In the genomic region with DNA sequence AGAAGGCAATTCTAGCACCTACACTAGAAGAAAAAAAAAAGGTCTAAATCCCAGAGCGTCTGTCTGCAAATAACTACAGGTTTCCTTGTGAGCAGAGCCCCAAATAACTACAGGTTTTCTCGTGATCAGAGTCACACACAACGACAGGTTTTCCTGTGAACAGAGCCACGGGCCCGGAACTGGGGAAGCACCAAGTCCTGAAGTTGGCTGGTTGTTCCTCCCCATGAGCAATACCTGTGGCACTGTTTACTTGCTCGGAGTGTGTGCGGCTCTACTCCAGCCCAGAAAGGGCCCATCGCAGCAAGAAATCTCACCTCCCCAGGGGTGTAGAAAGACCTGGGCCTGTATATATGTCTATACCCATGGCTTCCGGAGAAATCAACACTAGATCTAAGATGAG, we compare ENCODE assay signal across 17 cellular contexts. TPM values are rescaled to one million over a fixed set of nuclear protein-coding genes. Genes with fewer than 3 reads are reported as not detected.
DNase-seq lines count a peak whose midpoint lies in the region; ATAC-seq and TF ChIP-seq lines count a peak whose summit lies in the region.
"Had no signal": no experiment of that assay in that cellular context is flagged by ENCODE, and none has a peak within 500 bp of the region (broad histone marks: within the 10 kb centered on the region; RNA-seq: fewer than 3 reads in every experiment).

No MANE protein-coding gene starts in this region.

- no peaks in the 10 kb centered on the region for H3K36me3 ChIP-seq in IMR-90 (ENCODE audit: control insufficient read depth, insufficient read depth, low read length)
- no peaks in the 10 kb centered on the region for H3K36me3 ChIP-seq in fibroblast of lung (ENCODE audit: control insufficient read depth, insufficient read depth, low read length)
- H3K36me3 ChIP-seq in mesodermal cell (ENCODE audit: control insufficient read depth, insufficient read depth, low read length), result peaks cover 3% of the 10 kb centered on the region
- no peaks in the 10 kb centered on the region for H3K36me3 ChIP-seq in tibial artery
- H3K36me3 ChIP-seq: adrenal gland had no signal

- DNase-seq in IMR-90, result no peak
- no peak for DNase-seq in fibroblast of lung (ENCODE audit: low read depth in 2 of 2)
- DNase-seq in tibial artery, result no peak
- no peak for DNase-seq in HT-29 (ENCODE audit: low spot score)
- DNase-seq in activated CD4-positive, alpha-beta T cell treated with anti-CD3 and anti-CD28 coated beads for 36 hours, result no peak
- DNase-seq: activated CD8-positive, alpha-beta T cell treated with anti-CD3 and anti-CD28 coated beads, Interleukin-2, amount 10 ng/mL, durations not matched to agents 7 days and 5 days; DMS79 treated with DMSO at 0.1 percent for 48 hours; NCI-H2171; NK-92 treated with Interleukin-12 subunit alpha and Interleukin-12 subunit beta, amount 100 ng/mL, for 24 hours; SHP77 treated with DMSO at 0.1 percent for 48 hours; T-helper 9 cell had no signal

- peak overlapping the region; percentile 26; the same call in 1 of the 2 replicates for H3K56ac ChIP-seq in IMR-90 (ENCODE audit: extremely low read depth, insufficient read depth, low read length)

- H3K9me3 ChIP-seq in IMR-90 (ENCODE audit: control insufficient read depth, insufficient read depth, low read length) (no peaks in the 10 kb centered on the region), fibroblast of lung (ENCODE audit: control insufficient read depth, insufficient read depth, low read depth, low read length) (no peaks in the 10 kb centered on the region), mesodermal cell (ENCODE audit: control insufficient read depth, low read length) (no peaks in the 10 kb centered on the region), tibial artery (no peaks in the 10 kb centered on the region)
- H3K9me3 ChIP-seq: adrenal gland, testis had no signal

- peak overlapping the region; percentile 61 to 95; a peak in 3 of 4 replicates for H4K8ac ChIP-seq in IMR-90 (ENCODE audit: low read depth in 2 of 2, low read length in 2 of 2)

- H3K79me1 ChIP-seq in IMR-90 (ENCODE audit: low read depth in 1 of 2, low read length in 2 of 2), result no peaks in the 10 kb centered on the region

- no peaks in the 10 kb centered on the region for H3K27me3 ChIP-seq in IMR-90 (ENCODE audit: control insufficient read depth, insufficient read depth, low read length)
- no peaks in the 10 kb centered on the region for H3K27me3 ChIP-seq in fibroblast of lung (ENCODE audit: control insufficient read depth, insufficient read depth, low read length)
- no peaks in the 10 kb centered on the region for H3K27me3 ChIP-seq in tibial artery
- H3K27me3 ChIP-seq: adrenal gland, testis had no signal

- peak overlapping the region; percentile 93 for H2BK5ac ChIP-seq in IMR-90 (ENCODE audit: low read depth, low read length, poor library complexity, severe bottlenecking)

- CTCF ChIA-PET in IMR-90 (lab: Yijun Ruan, JAX), result no interaction called here
- CTCF ChIA-PET in activated CD4-positive, alpha-beta T cell treated with anti-CD3 and anti-CD28 coated beads for 36 hours (lab: Charles Lee), result no interaction called here

- peaks cover 6% of the 10 kb centered on the region for H3K4me1 Mint-ChIP-seq in activated CD4-positive, alpha-beta T cell treated with anti-CD3 and anti-CD28 coated beads for 36 hours

- peak overlapping the region; percentile 94 for H3K4me2 ChIP-seq in IMR-90 (ENCODE audit: low read depth, low read length)
- peak overlapping the region; percentile 93 for H3K4me2 ChIP-seq in fibroblast of lung (ENCODE audit: extremely low read depth, insufficient read depth, low read length)

- H3K4ac ChIP-seq in IMR-90 (ENCODE audit: low read depth, low read length), result peak overlapping the region; percentile 26

- no peak for TF ChIP-seq POLR2A in IMR-90 (IDR thresholded peaks at IDR 0.05; ENCODE audit: low read depth, low read length)

- H3K9me3 Mint-ChIP-seq in activated CD4-positive, alpha-beta T cell treated with anti-CD3 and anti-CD28 coated beads for 36 hours (ENCODE audit: low read depth), result no peaks in the 10 kb centered on the region

- H3K9ac ChIP-seq in IMR-90 (ENCODE audit: low read depth, low read length) (peak overlapping the region; percentile 16; the same call in 1 of the 2 replicates), fibroblast of lung (ENCODE audit: insufficient read depth, low read length) (no peak overlapping the region)

- in situ Hi-C loops in IMR-90 (cut with MboI; ENCODE audit: low sequenced_read_pairs), result loop anchor here (5.0 kb wide), 1 partner anchor 55 kb away; no protein-coding TSS in a partner anchor

- dilution Hi-C loops in IMR-90 (cut with HindIII; ENCODE audit: low sequenced_read_pairs, unreplicated experiment), result no loop called here

- H3K79me2 ChIP-seq in fibroblast of lung (ENCODE audit: control insufficient read depth, insufficient read depth, low read length), result peaks cover 20% of the 10 kb centered on the region

- H3K27ac Mint-ChIP-seq in activated CD4-positive, alpha-beta T cell treated with anti-CD3 and anti-CD28 coated beads for 36 hours, result no peak overlapping the region
- H3K27ac Mint-ChIP-seq: activated CD8-positive, alpha-beta T cell treated with anti-CD3 and anti-CD28 coated beads, Interleukin-2, amount 10 ng/mL, durations not matched to agents 7 days and 5 days had no signal

- peak overlapping the region; percentile 11 for H2AK5ac ChIP-seq in IMR-90 (ENCODE audit: low read depth, low read length)

- POLR2A ChIA-PET in IMR-90 (lab: Charles Lee; ENCODE audit: unreplicated experiment), result no interaction called here
- POLR2A ChIA-PET in activated CD4-positive, alpha-beta T cell treated with anti-CD3 and anti-CD28 coated beads for 36 hours (lab: Charles Lee), result no interaction called here

- peak overlapping the region; percentile 80 for H4K5ac ChIP-seq in IMR-90 (ENCODE audit: low read depth, low read length)

- BruUV-seq in IMR-90 (replicated peaks; lab: Mats Ljungman, UMichigan), result no TSS peak

- H3K18ac ChIP-seq in IMR-90 (ENCODE audit: low read depth, low read length), result peak overlapping the region; percentile 55

- H3K14ac ChIP-seq in IMR-90 (replicated peaks; ENCODE audit: low read depth, low read length), result peak overlapping the region; percentile 17; the same call in 1 of the 2 replicates

- H2BK15ac ChIP-seq in IMR-90 (ENCODE audit: low read depth, low read length), result peak overlapping the region; percentile 31; the same call in 2 of the 3 replicates

- H2AK9ac ChIP-seq in IMR-90 (replicated peaks; ENCODE audit: low read depth, low read length, poor library complexity), result no peak overlapping the region

- WGBS in IMR-90 (ENCODE audit: extremely low coverage in 2 of 2, insufficient read length in 1 of 2), 2 experiments, result 100% methylated on average over 1 of the region's 9 CpGs; no CpG with 5 or more reads in 1 of the 2 experiments
- WGBS in mesodermal cell (ENCODE audit: insufficient coverage in 2 of 2), 2 experiments, result 57 to 63% methylated on average over 5 to 6 of the region's 9 CpGs

- H3K27me3 Mint-ChIP-seq in activated CD4-positive, alpha-beta T cell treated with anti-CD3 and anti-CD28 coated beads for 36 hours, result peaks cover 38% of the 10 kb centered on the region

- peak overlapping the region; percentile 34; the same call in 1 of the 2 replicates for H3K23ac ChIP-seq in IMR-90 (ENCODE audit: low read depth, low read length)

- H3K27ac ChIP-seq in IMR-90 (ENCODE audit: insufficient read depth, low read length) (peak overlapping the region; percentile 1; the same call in 1 of the 2 replicates), fibroblast of lung (ENCODE audit: insufficient read depth, low read length) (peak overlapping the region; percentile 80), mesodermal cell (ENCODE audit: low read depth, low read length, severe bottlenecking) (peak overlapping the region; percentile 31), tibial artery (peak overlapping the region; percentile 38 to 58)
- H3K27ac ChIP-seq: adrenal gland, C4-2B, epithelial cell of prostate, testis had no signal

- H2BK120ac ChIP-seq in IMR-90 (ENCODE audit: low read depth, low read length), result peak overlapping the region; percentile 97

- no peak overlapping the region for H3K4me3 Mint-ChIP-seq in activated CD4-positive, alpha-beta T cell treated with anti-CD3 and anti-CD28 coated beads for 36 hours
- H3K4me3 Mint-ChIP-seq: activated CD8-positive, alpha-beta T cell treated with anti-CD3 and anti-CD28 coated beads, Interleukin-2, amount 10 ng/mL, durations not matched to agents 7 days and 5 days had no signal

- H4K20me1 ChIP-seq in IMR-90 (ENCODE audit: insufficient read depth, low read length) (no peaks in the 10 kb centered on the region), fibroblast of lung (ENCODE audit: control insufficient read depth, extremely low read depth, insufficient read depth, low read length) (no peaks in the 10 kb centered on the region)

- H3K36me3 Mint-ChIP-seq in activated CD4-positive, alpha-beta T cell treated with anti-CD3 and anti-CD28 coated beads for 36 hours (ENCODE audit: low read depth), result no peaks in the 10 kb centered on the region

- TF ChIP-seq CTCF in IMR-90 (conservative IDR thresholded peaks at IDR 0.05; ENCODE audit: low read depth, low read length) (no peak), fibroblast of lung (conservative IDR thresholded peaks at IDR 0.05 in 1 of 2, IDR thresholded peaks at IDR 0.05 in 1 of 2; ENCODE audit: low read depth in 1 of 2, low read length in 2 of 2) (no peak), tibial artery (IDR thresholded peaks at IDR 0.05) (no peak)

- H4K91ac ChIP-seq in IMR-90 (ENCODE audit: insufficient read depth, low read depth, low read length), result peak overlapping the region; percentile 67

- ATAC-seq in IMR-90 (ENCODE audit: low read depth), result no peak
- ATAC-seq in activated CD4-positive, alpha-beta T cell treated with anti-CD3 and anti-CD28 coated beads for 36 hours, result no peak
- ATAC-seq in HG03460 (IDR thresholded peaks at IDR 0.05; ENCODE audit: unreplicated experiment), result no peak
- ATAC-seq: activated CD8-positive, alpha-beta T cell treated with anti-CD3 and anti-CD28 coated beads, Interleukin-2, amount 10 ng/mL, durations not matched to agents 7 days and 5 days had no signal

- peak overlapping the region; percentile 5; the same call in 1 of the 2 replicates for H3K4me3 ChIP-seq in IMR-90 (ENCODE audit: insufficient read depth, low read depth, low read length)
- peak overlapping the region in 3 of 4 experiments; percentile 55 to 74 (median 57) for H3K4me3 ChIP-seq in fibroblast of lung (replicated peaks in 1 of 4; ENCODE audit: control extremely low read depth in 1 of 4, insufficient read depth in 1 of 4, low read depth in 3 of 4, low read length in 4 of 4)
- peak overlapping the region; percentile 51 for H3K4me3 ChIP-seq in mesodermal cell (ENCODE audit: extremely low read depth, insufficient read depth, low read length, poor library complexity, severe bottlenecking)
- no peak overlapping the region for H3K4me3 ChIP-seq in tibial artery
- H3K4me3 ChIP-seq: adrenal gland, testis had no signal

- H2BK20ac ChIP-seq in IMR-90 (ENCODE audit: low read depth, low read length), result peak overlapping the region; percentile 45

- H2AFZ ChIP-seq in IMR-90 (replicated peaks; ENCODE audit: low read length, poor library complexity) (no peak overlapping the region), fibroblast of lung (ENCODE audit: low read length) (no peak overlapping the region)

- H3K9me1 ChIP-seq in IMR-90 (ENCODE audit: insufficient read depth, low read length), result peaks cover 5% of the 10 kb centered on the region; the same call in 1 of the 2 replicates

- H3K4me1 ChIP-seq in IMR-90 (ENCODE audit: control insufficient read depth, insufficient read depth, low read length) (peaks cover 17% of the 10 kb centered on the region), fibroblast of lung (ENCODE audit: control insufficient read depth, extremely low read depth, insufficient read depth, low read length) (peaks cover 17% of the 10 kb centered on the region), mesodermal cell (ENCODE audit: control insufficient read depth, insufficient read depth, low read length, poor library complexity, severe bottlenecking) (peaks cover 32% of the 10 kb centered on the region), tibial artery (peaks cover 0 to 42% (median 8%) of the 10 kb centered on the region in 4 donors)

- intact Hi-C loops in IMR-90 (cut with micrococcal nuclease) (no loop called here), tibial artery (cut with DNase I; ENCODE audit: low total_unique reads) (no loop called here)
- intact Hi-C loops in activated CD4-positive, alpha-beta T cell treated with anti-CD3 and anti-CD28 coated beads for 36 hours (cut with DNase I, micrococcal nuclease), result loop anchor here in 1 of 2 experiments (5.0 kb wide), 1 partner anchor 70 kb away; no protein-coding TSS in a partner anchor

- no peak for TF ChIP-seq RAD21 in IMR-90 (IDR thresholded peaks at IDR 0.05; ENCODE audit: low read length)

RNA-seq across cellular contexts. Expression of a gene that starts 0.6 kb away (rescaled TPM):
- total RNA-seq in IMR-90 (2012; rRNA removed), result 13.1 TPM in 2 replicates
- 14.7 and 16.2 TPM in 2 replicates for polyA plus RNA-seq in IMR-90 (2012; rRNA removed)
- 23.1 and 36.2 TPM in 2 replicates for polyA plus RNA-seq in IMR-90 (2012; cell fraction: cytosol; rRNA removed)
- 15.5 and 19.8 TPM in 2 replicates for polyA plus RNA-seq in IMR-90 (2012; cell fraction: nucleus; rRNA removed; ENCODE audit: low replicate concordance)
- total RNA-seq in fibroblast of lung, result 56.2 and 328 TPM in 2 replicates
- 73.9 and 145 TPM in 2 replicates for polyA plus RNA-seq in fibroblast of lung
- polyA plus RNA-seq in fibroblast of lung (2012), result 46.8 and 120 TPM in 2 replicates
- polyA minus RNA-seq in fibroblast of lung (ENCODE audit: low replicate concordance), result 209 and 478 TPM in 2 replicates
- 226 TPM for polyA plus RNA-seq in mesodermal cell (2013, experiment 1 of 2)
- polyA plus RNA-seq in mesodermal cell (2013, experiment 2 of 2), result 220 TPM
- not detected in 2 replicates for total RNA-seq in HT-29 (2014; rRNA removed; shearing (Covaris generic))
- not detected for total RNA-seq in activated CD4-positive, alpha-beta T cell treated with anti-CD3 and anti-CD28 coated beads for 36 hours
- total RNA-seq: activated CD8-positive, alpha-beta T cell treated with anti-CD3 and anti-CD28 coated beads, Interleukin-2, amount 10 ng/mL, durations not matched to agents 7 days and 5 days had no signal

Comparison
In these comparisons a context has a peak if more than half of its experiments do, and no peak if none do; other contexts are left out.
1. H3K27ac ChIP-seq: peak in every context shown above with its lines; median percentile 80 in fibroblast of lung; 48 in tibial artery; 31 in mesodermal cell; 1 in IMR-90.
2. H3K4me3 ChIP-seq: peak in IMR-90 (single experiment), fibroblast of lung (3 of 4) and mesodermal cell (single experiment); none in tibial artery (0 of 2).